Comparison of ENCODE assay signal across 30 cellular contexts in genomic region chr1:49036700-49037099, GRCh38.
DNase-seq lines count a peak whose midpoint lies in the region; ATAC-seq and TF ChIP-seq lines count a peak whose summit lies in the region.
"Had no signal": no experiment of that assay in that cellular context is flagged by ENCODE, and none has a peak within 500 bp of the region (broad histone marks: within the 10 kb centered on the region; RNA-seq: fewer than 3 reads in every experiment).

No MANE protein-coding gene starts in this region.

- in situ Hi-C loops in brain microvascular endothelial cell (cut with HindIII; ENCODE audit: low pct_ligation_motif_present, low sequenced_read_pairs) (no loop called here), KBM-7 (cut with MboI; ENCODE audit: low pct_unique_long_range_greater_than_20kb, low sequenced_read_pairs) (no loop called here)

- H3K27me3 ChIP-seq in brain microvascular endothelial cell (replicated peaks), result no peaks in the 10 kb centered on the region
- H3K27me3 ChIP-seq: dorsolateral prefrontal cortex, gastrocnemius medialis, hepatocyte, ovary had no signal

- no peak overlapping the region for H3K4me3 ChIP-seq in brain microvascular endothelial cell (ENCODE audit: low read depth, low read length)
- H3K4me3 ChIP-seq: dorsolateral prefrontal cortex, gastrocnemius medialis, GM23248, hepatocyte, ovary, SK-N-MC, skin epidermis had no signal

- TF ChIP-seq CTCF in 22Rv1 (IDR thresholded peaks at IDR 0.05), result 0 out of 2 replicates have a peak, but pooled peaks have one; percentile 14
- TF ChIP-seq CTCF in brain microvascular endothelial cell (IDR thresholded peaks at IDR 0.05; ENCODE audit: low read depth, low read length, missing control alignments), result peak; percentile 17

- no peak overlapping the region for H3K27ac ChIP-seq in 22Rv1
- no peak overlapping the region for H3K27ac ChIP-seq in brain microvascular endothelial cell
- H3K27ac ChIP-seq: dorsolateral prefrontal cortex, gastrocnemius medialis, GM23248, hepatocyte, ovary, SK-N-MC, skin epidermis had no signal

- DNase-seq in ELF-1 (ENCODE audit: low read depth, low spot score) (peak; percentile 47), NCI-H82 treated with DMSO at 0.1 percent for 48 hours (lab: John Stamatoyannopoulos, UW; ENCODE audit: unreplicated experiment) (peak; percentile 20), brain microvascular endothelial cell (no peak), NOMO-1 treated with DMSO at 0.1 percent for 48 hours (lab: John Stamatoyannopoulos, UW; ENCODE audit: unreplicated experiment) (no peak), posterior vena cava (ENCODE audit: low spot score) (no peak), KBM-7 (no peak)
- DNase-seq: ACHN; activated CD4-positive, alpha-beta T cell treated with anti-CD3 and anti-CD28 coated beads for 4 hours; amniotic stem cell; CD8-positive, alpha-beta T cell; dorsolateral prefrontal cortex; gastrocnemius medialis; GM23248; IMR-90; NCI-H1105; NCI-H187; NCI-H2171 treated with DMSO at 0.1 percent for 48 hours; NCI-H510A treated with DMSO at 0.1 percent for 48 hours; ovary; RPMI8226; stimulated activated naive B cell treated with anti-CD40 and anti-IgM and Interleukin-4, amounts not matched to agents 10 μg/mL and 1 μg/mL and 100 μg/mL, for 72 hours; substantia nigra; T-helper 17 cell; trophoblast cell had no signal

- intact Hi-C loops in posterior vena cava (cut with DNase I), result no loop called here

- no peaks in the 10 kb centered on the region for H3K36me3 ChIP-seq in brain microvascular endothelial cell (replicated peaks)
- H3K36me3 ChIP-seq: gastrocnemius medialis, ovary had no signal

- ATAC-seq in HG02885 (IDR thresholded peaks at IDR 0.05; ENCODE audit: poor library complexity, unreplicated experiment), result no peak
- ATAC-seq: CD8-positive, alpha-beta T cell; gastrocnemius medialis; left lobe of liver; stimulated activated naive B cell treated with anti-CD40 and anti-IgM and Interleukin-4, amounts not matched to agents 10 μg/mL and 1 μg/mL and 100 μg/mL, for 72 hours; T-helper 17 cell had no signal

Comparison
In these comparisons a context has a peak if more than half of its experiments do, and no peak if none do; other contexts are left out.
1. DNase-seq: peak in ELF-1 (single experiment) and NCI-H82 treated with DMSO at 0.1 percent for 48 hours (single experiment); none in brain microvascular endothelial cell (single experiment), NOMO-1 treated with DMSO at 0.1 percent for 48 hours (single experiment), posterior vena cava (single experiment) and KBM-7 (single experiment).